In the genomic region with DNA sequence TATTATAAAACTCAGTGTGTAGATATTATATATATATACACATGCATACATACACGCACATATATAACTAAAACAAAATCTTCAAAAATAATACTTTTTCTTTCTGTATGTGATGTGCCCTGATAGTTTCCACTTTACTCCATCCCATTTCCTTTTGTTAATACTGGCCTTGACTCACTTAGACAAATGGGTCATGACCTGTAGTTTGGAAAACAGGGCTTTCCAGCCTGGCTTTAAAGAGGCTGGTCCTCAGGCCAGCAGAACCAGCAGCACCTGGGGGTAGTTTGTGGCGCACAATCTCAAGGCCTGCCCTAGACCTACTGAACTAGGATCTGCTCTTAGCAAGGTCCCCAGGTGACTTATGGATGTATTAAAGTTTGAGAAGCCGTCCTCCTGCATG, we compare ENCODE assay signal across 26 cellular contexts.
"Had no signal": no experiment of that assay in that cellular context is flagged by ENCODE, and none has a peak within 500 bp of the region (broad histone marks: within the 10 kb centered on the region; RNA-seq: fewer than 3 reads in every experiment).

No MANE protein-coding gene starts in this region.

- ATAC-seq: activated CD4-positive, alpha-beta T cell treated with anti-CD3 and anti-CD28 coated beads for 36 hours; activated CD8-positive, alpha-beta memory T cell treated with anti-CD3 and anti-CD28 coated beads, Interleukin-2, amount 10 ng/mL, durations not matched to agents 7 days and 5 days; activated CD8-positive, alpha-beta T cell treated with anti-CD3 and anti-CD28 coated beads, Interleukin-2, amount 10 ng/mL, durations not matched to agents 7 days and 5 days; activated naive CD4-positive, alpha-beta T cell treated with anti-CD3 and anti-CD28 coated beads, Interleukin-2, amount 50 U/mL, for 72 hours; gastroesophageal sphincter; T-helper 17 cell had no signal

- H3K4me1 Mint-ChIP-seq: activated CD4-positive, alpha-beta T cell treated with anti-CD3 and anti-CD28 coated beads for 36 hours; activated CD4-positive, alpha-beta T cell treated with anti-CD3 and anti-CD28 coated beads, Interleukin-2, amount 10 ng/mL, durations not matched to agents 24 days and 14 days; activated CD8-positive, alpha-beta memory T cell treated with anti-CD3 and anti-CD28 coated beads, Interleukin-2, amount 10 ng/mL, durations not matched to agents 7 days and 5 days; activated naive CD4-positive, alpha-beta T cell treated with anti-CD3 and anti-CD28 coated beads, Interleukin-2, amount 10 ng/mL, durations not matched to agents 7 days and 5 days; activated naive CD8-positive, alpha-beta T cell treated with anti-CD3 and anti-CD28 coated beads, Interleukin-2, amount 10 ng/mL, durations not matched to agents 7 days and 5 days; T-helper 17 cell had no signal

- DNase-seq: activated CD4-positive, alpha-beta memory T cell treated with anti-CD3 and anti-CD28 coated beads for 36 hours; activated CD4-positive, alpha-beta T cell treated with anti-CD3 and anti-CD28 coated beads for 36 hours; activated CD4-positive, alpha-beta T cell treated with anti-CD3 and anti-CD28 coated beads, Interleukin-2, amount 10 ng/mL, durations not matched to agents 24 days and 14 days; activated CD4-positive, CD25-positive, alpha-beta regulatory T cell; activated CD4-positive, CD25-positive, alpha-beta regulatory T cell treated with anti-CD3 and anti-CD28 coated beads, Interleukin-2, amount 50 U/mL, for 72 hours; activated CD8-positive, alpha-beta memory T cell treated with anti-CD3 and anti-CD28 coated beads, Interleukin-2, amount 10 ng/mL, durations not matched to agents 7 days and 5 days; activated CD8-positive, alpha-beta memory T cell treated with anti-CD3 and anti-CD28 coated beads, Interleukin-2, amount 50 U/mL, for 4 hours; activated CD8-positive, alpha-beta T cell treated with anti-CD3 and anti-CD28 coated beads, Interleukin-2, amount 10 ng/mL, durations not matched to agents 7 days and 5 days; activated gamma-delta T cell; activated naive CD4-positive, alpha-beta T cell; activated naive CD4-positive, alpha-beta T cell treated with anti-CD3 and anti-CD28 coated beads, Interleukin-2, amount 10 ng/mL, durations not matched to agents 7 days and 5 days; activated naive CD8-positive, alpha-beta T cell treated with anti-CD3 and anti-CD28 coated beads, Interleukin-2, amount 10 ng/mL, durations not matched to agents 7 days and 5 days; activated T-cell treated with anti-CD3 and anti-CD28 coated beads, Interleukin-2, amount 50 U/mL, for 1 hour; activated T-cell treated with anti-CD3 and anti-CD28 coated beads, Interleukin-2, amount 50 U/mL, for 48 hours; central memory CD4-positive, alpha-beta T cell; cerebellar nuclear complex; colonic mucosa; effector CD8-positive, alpha-beta T cell; esophagus squamous epithelium; foreskin melanocyte; T-helper 17 cell; T1000 had no signal

- H3K4me3 Mint-ChIP-seq: activated CD4-positive, alpha-beta memory T cell treated with anti-CD3 and anti-CD28 coated beads for 36 hours; activated CD4-positive, alpha-beta T cell treated with anti-CD3 and anti-CD28 coated beads for 36 hours; activated CD4-positive, alpha-beta T cell treated with anti-CD3 and anti-CD28 coated beads, Interleukin-2, amount 10 ng/mL, durations not matched to agents 24 days and 14 days; activated CD8-positive, alpha-beta memory T cell treated with anti-CD3 and anti-CD28 coated beads, Interleukin-2, amount 10 ng/mL, durations not matched to agents 7 days and 5 days; activated CD8-positive, alpha-beta T cell treated with anti-CD3 and anti-CD28 coated beads, Interleukin-2, amount 10 ng/mL, durations not matched to agents 7 days and 5 days; activated naive CD4-positive, alpha-beta T cell treated with anti-CD3 and anti-CD28 coated beads, Interleukin-2, amount 10 ng/mL, durations not matched to agents 7 days and 5 days; activated naive CD8-positive, alpha-beta T cell treated with anti-CD3 and anti-CD28 coated beads, Interleukin-2, amount 10 ng/mL, durations not matched to agents 7 days and 5 days; brain; T-helper 17 cell; T-helper 2 cell treated with Interferon-gamma antibody and Interleukin-4, amounts not matched to agents 5 μg/mL and 100 μg/mL, for 36 hours had no signal

- H3K27me3 Mint-ChIP-seq: activated naive CD4-positive, alpha-beta T cell treated with anti-CD3 and anti-CD28 coated beads, Interleukin-2, amount 10 ng/mL, durations not matched to agents 7 days and 5 days had no signal

- H3K36me3 Mint-ChIP-seq: activated CD4-positive, alpha-beta memory T cell treated with anti-CD3 and anti-CD28 coated beads for 36 hours; activated CD8-positive, alpha-beta memory T cell treated with anti-CD3 and anti-CD28 coated beads, Interleukin-2, amount 10 ng/mL, durations not matched to agents 7 days and 5 days; activated naive CD4-positive, alpha-beta T cell treated with anti-CD3 and anti-CD28 coated beads, Interleukin-2, amount 10 ng/mL, durations not matched to agents 7 days and 5 days; activated naive CD4-positive, alpha-beta T cell treated with anti-CD3 and anti-CD28 coated beads, Interleukin-2, amount 50 U/mL, for 72 hours; activated naive CD8-positive, alpha-beta T cell treated with anti-CD3 and anti-CD28 coated beads, Interleukin-2, amount 10 ng/mL, durations not matched to agents 7 days and 5 days; brain had no signal

- H3K27ac Mint-ChIP-seq: activated CD4-positive, alpha-beta memory T cell treated with anti-CD3 and anti-CD28 coated beads for 36 hours; activated CD4-positive, alpha-beta T cell treated with anti-CD3 and anti-CD28 coated beads for 36 hours; activated CD4-positive, alpha-beta T cell treated with anti-CD3 and anti-CD28 coated beads, Interleukin-2, amount 10 ng/mL, durations not matched to agents 24 days and 14 days; activated CD8-positive, alpha-beta memory T cell treated with anti-CD3 and anti-CD28 coated beads, Interleukin-2, amount 10 ng/mL, durations not matched to agents 7 days and 5 days; activated CD8-positive, alpha-beta T cell treated with anti-CD3 and anti-CD28 coated beads, Interleukin-2, amount 10 ng/mL, durations not matched to agents 7 days and 5 days; activated naive CD4-positive, alpha-beta T cell treated with anti-CD3 and anti-CD28 coated beads, Interleukin-2, amount 10 ng/mL, durations not matched to agents 7 days and 5 days; activated naive CD4-positive, alpha-beta T cell treated with anti-CD3 and anti-CD28 coated beads, Interleukin-2, amount 50 U/mL, for 72 hours; activated naive CD8-positive, alpha-beta T cell treated with anti-CD3 and anti-CD28 coated beads, Interleukin-2, amount 10 ng/mL, durations not matched to agents 7 days and 5 days; T-helper 17 cell; T-helper 2 cell treated with Interferon-gamma antibody and Interleukin-4, amounts not matched to agents 5 μg/mL and 100 μg/mL, for 36 hours had no signal

- H3K9me3 Mint-ChIP-seq: activated CD4-positive, alpha-beta memory T cell treated with anti-CD3 and anti-CD28 coated beads for 36 hours; activated CD4-positive, alpha-beta T cell treated with anti-CD3 and anti-CD28 coated beads, Interleukin-2, amount 10 ng/mL, durations not matched to agents 24 days and 14 days; activated naive CD4-positive, alpha-beta T cell treated with anti-CD3 and anti-CD28 coated beads, Interleukin-2, amount 10 ng/mL, durations not matched to agents 7 days and 5 days; activated naive CD8-positive, alpha-beta T cell treated with anti-CD3 and anti-CD28 coated beads, Interleukin-2, amount 10 ng/mL, durations not matched to agents 7 days and 5 days; T-helper 2 cell treated with Interferon-gamma antibody and Interleukin-4, amounts not matched to agents 5 μg/mL and 100 μg/mL, for 36 hours had no signal
